8 cellular contexts compared by ENCODE assay signal in genomic region chrX:21926527-21927278, GRCh38. TPM values are rescaled to one million over a fixed set of nuclear protein-coding genes. Genes with fewer than 3 reads are reported as not detected.
DNase-seq lines count a peak whose midpoint lies in the region; ATAC-seq and TF ChIP-seq lines count a peak whose summit lies in the region.

No MANE protein-coding gene starts in this region.

- H3K36me3 ChIP-seq in H7 (replicated peaks; ENCODE audit: control insufficient read depth, insufficient read depth, low read length) (no peaks in the 10 kb centered on the region), Panc1 (ENCODE audit: control insufficient read depth, insufficient read depth, low read length) (no peaks in the 10 kb centered on the region)

- intact Hi-C loops in Panc1 (cut with micrococcal nuclease; ENCODE audit: unreplicated experiment): no loop called here

- no TSS peak for BruUV-seq in Panc1 (replicated peaks; lab: Mats Ljungman, UMichigan)

- POLR2A ChIA-PET in Panc1 (lab: Charles Lee): interaction anchor here (0.7 kb wide), 1 partner anchor 65 kb away, joined by 3 read pairs; no protein-coding TSS in a partner anchor

- ATAC-seq in Panc1: peak; percentile 98
- peak; percentile 87 for ATAC-seq in stimulated activated naive CD8-positive, alpha-beta T cell treated with anti-CD3 and anti-CD28 coated beads, Interleukin-15, Interleukin-2, amounts not matched to agents 100 U/mL and 50 U/mL, for 24 hours
- no peak for ATAC-seq in HG03025 (IDR thresholded peaks at IDR 0.05; ENCODE audit: low FRiP score, unreplicated experiment)

- CTCF ChIA-PET in Panc1 (lab: Charles Lee): interaction anchor here (0.6 kb wide), 1 partner anchor 1160 kb away, joined by 3 read pairs; no protein-coding TSS in a partner anchor

- H3K4me1 ChIP-seq in Panc1 (ENCODE audit: control insufficient read depth, insufficient read depth, low read length): peaks cover 2% of the 10 kb centered on the region; the same call in 1 of the 2 replicates

- TF ChIP-seq CTCF in Panc1 (IDR thresholded peaks at IDR 0.05): no peak

- peak; percentile 82 for DNase-seq in Daoy (ENCODE audit: low read depth)
- peak; percentile 32 for DNase-seq in H7
- DNase-seq in Panc1 (ENCODE audit: low read depth, low spot score): peak; percentile 70
- DNase-seq in fibroblast of gingiva (ENCODE audit: low read depth): peak; percentile 85
- DNase-seq in stimulated activated naive CD8-positive, alpha-beta T cell treated with anti-CD3 and anti-CD28 coated beads, Interleukin-15, Interleukin-2, amounts not matched to agents 100 U/mL and 50 U/mL, for 24 hours: no peak
- DNase-seq in cerebellar nuclear complex (lab: John Stamatoyannopoulos, UW): no peak
- DNase-seq in ureter (ENCODE audit: low spot score): no peak

- H3K27ac ChIP-seq in Panc1 (ENCODE audit: low read length): peak overlapping the region; percentile 87

- H3K4me3 ChIP-seq in H7 (ENCODE audit: insufficient read depth, low read depth, low read length) (no peak overlapping the region), Panc1 (ENCODE audit: low read depth in 2 of 2, low read length in 2 of 2) (peak overlapping the region; percentile 9 to 26; a peak in 2 of 4 replicates)

- H3K9me3 ChIP-seq in Panc1 (ENCODE audit: control insufficient read depth, insufficient read depth, low read depth, low read length): no peaks in the 10 kb centered on the region

- H3K27me3 ChIP-seq in H7 (ENCODE audit: control insufficient read depth, insufficient read depth, low read length) (no peaks in the 10 kb centered on the region), Panc1 (ENCODE audit: control insufficient read depth, insufficient read depth, low read length) (no peaks in the 10 kb centered on the region)

- in situ Hi-C loops in Panc1 (cut with HindIII; ENCODE audit: low pct_unique_long_range_greater_than_20kb, low sequenced_read_pairs): no loop called here

RNA-seq across cellular contexts. Expression of gene SMS, which starts 13.8 kb away (rescaled TPM):
- total RNA-seq in Daoy (2014; rRNA removed; shearing (Covaris generic)): 344 and 384 TPM in 2 replicates
- total RNA-seq in H7 (2014; rRNA removed; shearing (Covaris generic)): 396 and 418 TPM in 2 replicates
- 172 TPM for total RNA-seq in Panc1 (2021; ENCODE audit: unreplicated experiment)
- polyA plus RNA-seq in Panc1 (2012; ENCODE audit: insufficient read length): 186 TPM
- 48.9 TPM for total RNA-seq in ureter

Comparison
In these comparisons a context has a peak if more than half of its experiments do, and no peak if none do; other contexts are left out.
1. DNase-seq: peak in Daoy (single experiment), H7 (single experiment), Panc1 (single experiment) and fibroblast of gingiva (single experiment); none in stimulated activated naive CD8-positive, alpha-beta T cell treated with anti-CD3 and anti-CD28 coated beads, Interleukin-15, Interleukin-2, amounts not matched to agents 100 U/mL and 50 U/mL, for 24 hours (single experiment), cerebellar nuclear complex (0 of 2) and ureter (single experiment).